ENCODE assay signal across 27 cellular contexts in genomic region chr14:32407170-32407569, GRCh38.
A peak's percentile ranks its signal among the peaks of the same experiment; 100 is the strongest.
DNase-seq lines count a peak whose midpoint lies in the region; ATAC-seq and TF ChIP-seq lines count a peak whose summit lies in the region.
"Had no signal": no experiment of that assay in that cellular context is flagged by ENCODE, and none has a peak within 500 bp of the region (broad histone marks: within the 10 kb centered on the region; RNA-seq: fewer than 3 reads in every experiment).

No MANE protein-coding gene starts in this region.

- no peaks in the 10 kb centered on the region for H3K9me3 Mint-ChIP-seq in nephron progenitor cell
- H3K9me3 Mint-ChIP-seq: activated CD4-positive, alpha-beta T cell treated with anti-CD3 and anti-CD28 coated beads, Interleukin-2, amount 10 ng/mL, durations not matched to agents 24 days and 14 days; activated naive CD4-positive, alpha-beta T cell treated with anti-CD3 and anti-CD28 coated beads, Interleukin-2, amount 50 U/mL, for 24 hours; activated T-helper 1 cell treated with anti-CD3 and anti-CD28 coated beads, Interleukin-12 subunit alpha, Interleukin-12 subunit beta, Interleukin-2, Interleukin-4 antibody, amounts not matched to agents 30 ng/mL and 10 ng/mL and 1 ng/mL, durations not matched to agents 14 hours and 24 hours and 36 hours; type B pancreatic cell had no signal

- in situ Hi-C loops in HAP-1 (cut with MboI; ENCODE audit: low sequenced_read_pairs) = no loop called here
- in situ Hi-C loops in gastrocnemius medialis (cut with MboI; ENCODE audit: low sequenced_read_pairs in 4 of 4) = no loop called here

- no peaks in the 10 kb centered on the region for H3K27me3 Mint-ChIP-seq in nephron progenitor cell (ENCODE audit: low read depth, poor library complexity)
- H3K27me3 Mint-ChIP-seq: activated naive CD4-positive, alpha-beta T cell treated with anti-CD3 and anti-CD28 coated beads, Interleukin-2, amount 50 U/mL, for 24 hours; type B pancreatic cell had no signal

- no peak for DNase-seq in Right ventricle myocardium superior
- no peak for DNase-seq in cardiac septum (ENCODE audit: low spot score)
- peak; percentile 36 to 53 for DNase-seq in fibroblast of lung (ENCODE audit: low read depth in 2 of 2)
- DNase-seq in nephron progenitor cell = no peak
- no peak for DNase-seq in HAP-1 (ENCODE audit: low spot score in 2 of 2)
- no peak for DNase-seq in gastrocnemius medialis
- DNase-seq in GF-D8 (lab: John Stamatoyannopoulos, UW) = no peak
- DNase-seq in SJCRH30 = no peak
- DNase-seq: activated CD4-positive, alpha-beta T cell treated with anti-CD3 and anti-CD28 coated beads, Interleukin-2, amount 10 ng/mL, durations not matched to agents 24 days and 14 days; DMS79 treated with DMSO at 0.1 percent for 48 hours; effector CD8-positive, alpha-beta T cell; Kasumi-1; left colon; NCI-H1092; NCI-H2029 treated with DMSO at 0.1 percent for 48 hours; NK-92 treated with Interleukin-12 subunit alpha and Interleukin-12 subunit beta, amount 100 ng/mL, for 24 hours; Peyer's patch; stimulated activated CD4-positive, alpha-beta T cell treated with anti-CD3 and anti-CD28 coated beads, Interleukin-4, amount 100 ng/mL, for 1 hour; stimulated activated naive CD8-positive, alpha-beta T cell treated with anti-CD3 and anti-CD28 coated beads, Interleukin-15, Interleukin-2, amounts not matched to agents 100 U/mL and 50 U/mL, for 24 hours; T-helper 17 cell had no signal

- no peak overlapping the region for H3K27ac ChIP-seq in fibroblast of lung (ENCODE audit: insufficient read depth, low read length)
- H3K27ac ChIP-seq in gastrocnemius medialis = no peak overlapping the region
- H3K27ac ChIP-seq in SJCRH30 = no peak overlapping the region
- H3K27ac ChIP-seq: A549, ascending aorta, prostate gland had no signal

- H3K4me1 Mint-ChIP-seq in nephron progenitor cell = peaks cover 9% of the 10 kb centered on the region
- H3K4me1 Mint-ChIP-seq: activated CD4-positive, alpha-beta T cell treated with anti-CD3 and anti-CD28 coated beads, Interleukin-2, amount 10 ng/mL, durations not matched to agents 24 days and 14 days; activated naive CD4-positive, alpha-beta T cell treated with anti-CD3 and anti-CD28 coated beads, Interleukin-2, amount 50 U/mL, for 24 hours; T-helper 17 cell had no signal

- H3K36me3 Mint-ChIP-seq in nephron progenitor cell (ENCODE audit: low read depth) = no peaks in the 10 kb centered on the region
- H3K36me3 Mint-ChIP-seq: activated naive CD4-positive, alpha-beta T cell treated with anti-CD3 and anti-CD28 coated beads, Interleukin-2, amount 50 U/mL, for 24 hours; type B pancreatic cell had no signal

- H3K4me3 Mint-ChIP-seq in nephron progenitor cell = no peak overlapping the region
- H3K4me3 Mint-ChIP-seq: activated CD4-positive, alpha-beta T cell treated with anti-CD3 and anti-CD28 coated beads, Interleukin-2, amount 10 ng/mL, durations not matched to agents 24 days and 14 days; activated naive CD4-positive, alpha-beta T cell treated with anti-CD3 and anti-CD28 coated beads, Interleukin-2, amount 50 U/mL, for 24 hours; activated T-helper 1 cell treated with anti-CD3 and anti-CD28 coated beads, Interleukin-12 subunit alpha, Interleukin-12 subunit beta, Interleukin-2, Interleukin-4 antibody, amounts not matched to agents 30 ng/mL and 10 ng/mL and 1 ng/mL, durations not matched to agents 14 hours and 24 hours and 36 hours; T-helper 17 cell; type B pancreatic cell had no signal

- no peak for TF ChIP-seq CTCF in fibroblast of lung (conservative IDR thresholded peaks at IDR 0.05 in 1 of 2, IDR thresholded peaks at IDR 0.05 in 1 of 2; ENCODE audit: low read depth in 1 of 2, low read length in 2 of 2)
- TF ChIP-seq CTCF in nephron progenitor cell (IDR thresholded peaks at IDR 0.05) = no peak
- no peak for TF ChIP-seq CTCF in gastrocnemius medialis (IDR thresholded peaks at IDR 0.05 in 4 of 5, conservative IDR thresholded peaks at IDR 0.05 in 1 of 5)

- no peaks in the 10 kb centered on the region for H4K20me1 ChIP-seq in fibroblast of lung (ENCODE audit: control insufficient read depth, extremely low read depth, insufficient read depth, low read length)

- no peak for TF ChIP-seq POLR2A in gastrocnemius medialis (IDR thresholded peaks at IDR 0.05)

- H2AFZ ChIP-seq in fibroblast of lung (ENCODE audit: low read length) = no peak overlapping the region

- H3K4me2 ChIP-seq in fibroblast of lung (ENCODE audit: extremely low read depth, insufficient read depth, low read length) = no peak overlapping the region
- H3K4me2 ChIP-seq: A549 had no signal

- H3K79me2 ChIP-seq in fibroblast of lung (ENCODE audit: control insufficient read depth, insufficient read depth, low read length) = no peaks in the 10 kb centered on the region

- H3K27ac Mint-ChIP-seq in nephron progenitor cell = peak overlapping the region; percentile 8
- H3K27ac Mint-ChIP-seq: activated CD4-positive, alpha-beta T cell treated with anti-CD3 and anti-CD28 coated beads, Interleukin-2, amount 10 ng/mL, durations not matched to agents 24 days and 14 days; activated naive CD4-positive, alpha-beta T cell treated with anti-CD3 and anti-CD28 coated beads, Interleukin-2, amount 50 U/mL, for 24 hours; activated T-helper 1 cell treated with anti-CD3 and anti-CD28 coated beads, Interleukin-12 subunit alpha, Interleukin-12 subunit beta, Interleukin-2, Interleukin-4 antibody, amounts not matched to agents 30 ng/mL and 10 ng/mL and 1 ng/mL, durations not matched to agents 14 hours and 24 hours and 36 hours; T-helper 17 cell; type B pancreatic cell had no signal

- intact Hi-C loops in Right ventricle myocardium superior (cut with DNase I) (no loop called here), cardiac septum (cut with DNase I) (no loop called here), gastrocnemius medialis (cut with DNase I; ENCODE audit: low total_unique reads) (no loop called here)

- H3K4me1 ChIP-seq in fibroblast of lung (ENCODE audit: control insufficient read depth, extremely low read depth, insufficient read depth, low read length) = no peaks in the 10 kb centered on the region
- peaks cover 10% of the 10 kb centered on the region for H3K4me1 ChIP-seq in HAP-1
- H3K4me1 ChIP-seq in gastrocnemius medialis = no peaks in the 10 kb centered on the region
- peaks cover 13% of the 10 kb centered on the region for H3K4me1 ChIP-seq in SJCRH30
- H3K4me1 ChIP-seq: ascending aorta, Peyer's patch, prostate gland had no signal

- H3K9ac ChIP-seq in fibroblast of lung (ENCODE audit: insufficient read depth, low read length) = no peak overlapping the region

- H3K27me3 ChIP-seq in fibroblast of lung (ENCODE audit: control insufficient read depth, insufficient read depth, low read length) (no peaks in the 10 kb centered on the region), HAP-1 (ENCODE audit: low read depth) (no peaks in the 10 kb centered on the region), gastrocnemius medialis (no peaks in the 10 kb centered on the region), SJCRH30 (no peaks in the 10 kb centered on the region)
- H3K27me3 ChIP-seq: ascending aorta, Peyer's patch had no signal

- H3K36me3 ChIP-seq in fibroblast of lung (ENCODE audit: control insufficient read depth, insufficient read depth, low read length) (no peaks in the 10 kb centered on the region), HAP-1 (replicated peaks) (no peaks in the 10 kb centered on the region), gastrocnemius medialis (no peaks in the 10 kb centered on the region), SJCRH30 (no peaks in the 10 kb centered on the region)
- H3K36me3 ChIP-seq: ascending aorta, Peyer's patch, prostate gland had no signal

- peak; percentile 56 for ATAC-seq in Right ventricle myocardium superior (ENCODE audit: poor library complexity)
- ATAC-seq in gastrocnemius medialis = no peak
- ATAC-seq: A549; esophagus mucosa; left colon; stimulated activated naive CD8-positive, alpha-beta T cell treated with anti-CD3 and anti-CD28 coated beads, Interleukin-15, Interleukin-2, amounts not matched to agents 100 U/mL and 50 U/mL, for 24 hours; T-helper 17 cell had no signal

- no peak overlapping the region for H3K4me3 ChIP-seq in fibroblast of lung (replicated peaks in 1 of 4; ENCODE audit: control extremely low read depth in 1 of 4, insufficient read depth in 1 of 4, low read depth in 3 of 4, low read length in 4 of 4)
- no peak overlapping the region for H3K4me3 ChIP-seq in HAP-1
- H3K4me3 ChIP-seq in gastrocnemius medialis = no peak overlapping the region
- H3K4me3 ChIP-seq in SJCRH30 = no peak overlapping the region
- H3K4me3 ChIP-seq: A549, ascending aorta, Peyer's patch, prostate gland had no signal

- no peaks in the 10 kb centered on the region for H3K9me3 ChIP-seq in fibroblast of lung (ENCODE audit: control insufficient read depth, insufficient read depth, low read depth, low read length)
- H3K9me3 ChIP-seq in HAP-1 = no peaks in the 10 kb centered on the region
- no peaks in the 10 kb centered on the region for H3K9me3 ChIP-seq in gastrocnemius medialis
- H3K9me3 ChIP-seq in SJCRH30 (replicated peaks) = no peaks in the 10 kb centered on the region
- H3K9me3 ChIP-seq: A549, ascending aorta, Peyer's patch, prostate gland had no signal

Comparison
In these comparisons a context has a peak if more than half of its experiments do, and no peak if none do; other contexts are left out.
1. DNase-seq: peak in fibroblast of lung (2 of 2); none in Right ventricle myocardium superior (single experiment), cardiac septum (single experiment), nephron progenitor cell (single experiment), HAP-1 (0 of 2), gastrocnemius medialis (0 of 2), GF-D8 (single experiment) and SJCRH30 (0 of 2).